Comparison of ENCODE assay signal across 8 cellular contexts in genomic region chrX:154444001-154444754, GRCh38. TPM values are rescaled to one million over a fixed set of nuclear protein-coding genes. Genes with fewer than 3 reads are reported as not detected.
DNase-seq lines count a peak whose midpoint lies in the region; ATAC-seq and TF ChIP-seq lines count a peak whose summit lies in the region.

FAM50A (plus strand) TSS chrX:154444141; CDS start chrX:154444236, 95 bp downstream.

- H3K4me3 ChIP-seq in CD4-positive, alpha-beta memory T cell (ENCODE audit: low read length in 2 of 2): peak within 1 kb of the TSS; percentile 3 to 45
- H3K4me3 ChIP-seq in RWPE2 (ENCODE audit: severe bottlenecking): peak within 1 kb of the TSS; percentile 84
- peak within 1 kb of the TSS in 2 of 3 donors; percentile 14 to 51 for H3K4me3 ChIP-seq in thyroid gland (replicated peaks in 1 of 3)

- peak within 1 kb of the TSS; percentile 81 to 95 (median 89) for H3K27ac Mint-ChIP-seq in CD4-positive, alpha-beta memory T cell
- peak within 1 kb of the TSS; percentile 83 for H3K27ac Mint-ChIP-seq in activated naive CD4-positive, alpha-beta T cell treated with anti-CD3 and anti-CD28 coated beads, Interleukin-2, amount 10 ng/mL, durations not matched to agents 7 days and 5 days

- CTCF ChIA-PET in CD4-positive, alpha-beta memory T cell (lab: Charles Lee; ENCODE audit: partially characterized antibody): no interaction called here
- CTCF ChIA-PET in activated naive CD4-positive, alpha-beta T cell treated with anti-CD3 and anti-CD28 coated beads, Interleukin-2, amount 10 ng/mL, durations not matched to agents 7 days and 5 days (lab: Charles Lee): no interaction called here

- DNase-seq in CD4-positive, alpha-beta memory T cell: peak; percentile 59 to 67 (median 62)
- DNase-seq in HPDE6-E6E7 (ENCODE audit: extremely low spot score): peak; percentile 81
- DNase-seq in RWPE2 (ENCODE audit: low spot score): no peak
- DNase-seq in activated naive CD4-positive, alpha-beta T cell treated with anti-CD3 and anti-CD28 coated beads, Interleukin-2, amount 10 ng/mL, durations not matched to agents 7 days and 5 days: peak; percentile 81
- DNase-seq in germinal center (ENCODE audit: low spot score): peak; percentile 80
- DNase-seq in nucleus accumbens (lab: John Stamatoyannopoulos, UW): peak in 48 of 56 donors; percentile 21 to 82 (median 53)
- peak; percentile 80 to 84 for DNase-seq in thyroid gland

- no peaks in the 10 kb centered on the region for H3K9me3 Mint-ChIP-seq in CD4-positive, alpha-beta memory T cell
- H3K9me3 Mint-ChIP-seq in activated naive CD4-positive, alpha-beta T cell treated with anti-CD3 and anti-CD28 coated beads, Interleukin-2, amount 10 ng/mL, durations not matched to agents 7 days and 5 days: no peaks in the 10 kb centered on the region

- peaks cover 3 to 20% of the 10 kb centered on the region in 2 donors for H3K36me3 Mint-ChIP-seq in CD4-positive, alpha-beta memory T cell
- peaks cover 16% of the 10 kb centered on the region for H3K36me3 Mint-ChIP-seq in activated naive CD4-positive, alpha-beta T cell treated with anti-CD3 and anti-CD28 coated beads, Interleukin-2, amount 10 ng/mL, durations not matched to agents 7 days and 5 days

- no peak for TF ChIP-seq CTCF in RWPE2 (IDR thresholded peaks at IDR 0.05; ENCODE audit: poor library complexity, severe bottlenecking)
- peak in 2 of 6 experiments; percentile 12 to 15 for TF ChIP-seq CTCF in thyroid gland (IDR thresholded peaks at IDR 0.05)

- ATAC-seq in GM19438 (IDR thresholded peaks at IDR 0.05; ENCODE audit: low read depth, unreplicated experiment) (peak; percentile 63), RWPE2 (ENCODE audit: low read depth) (peak; percentile 50)

- H3K4me1 Mint-ChIP-seq in CD4-positive, alpha-beta memory T cell: peaks cover 7 to 51% (median 23%) of the 10 kb centered on the region in 4 donors
- H3K4me1 Mint-ChIP-seq in activated naive CD4-positive, alpha-beta T cell treated with anti-CD3 and anti-CD28 coated beads, Interleukin-2, amount 10 ng/mL, durations not matched to agents 7 days and 5 days: peaks cover 39% of the 10 kb centered on the region

- POLR2A ChIA-PET in CD4-positive, alpha-beta memory T cell (lab: Charles Lee; ENCODE audit: partially characterized antibody): interaction anchor here (0.6 to 8.5 kb wide), 5 partner anchors 13 to 46 kb away, joined by 3 to 42 read pairs (median 4); partner anchors contain the start of genes PLXNA3 and SLC10A3

- no peaks in the 10 kb centered on the region for H3K27me3 ChIP-seq in CD4-positive, alpha-beta memory T cell (ENCODE audit: insufficient read depth, low read length)
- H3K27me3 ChIP-seq in RWPE2 (ENCODE audit: insufficient read depth, poor library complexity, severe bottlenecking): no peaks in the 10 kb centered on the region
- H3K27me3 ChIP-seq in thyroid gland: no peaks in the 10 kb centered on the region

- peak within 1 kb of the TSS; percentile 69 for H3K27ac ChIP-seq in CD4-positive, alpha-beta memory T cell (ENCODE audit: low read depth, low read length)
- H3K27ac ChIP-seq in RWPE2 (ENCODE audit: poor library complexity, severe bottlenecking): peak within 1 kb of the TSS; percentile 55
- H3K27ac ChIP-seq in thyroid gland: peak within 1 kb of the TSS; percentile 57 to 68 (median 68)

- no peaks in the 10 kb centered on the region for H3K9me3 ChIP-seq in CD4-positive, alpha-beta memory T cell (ENCODE audit: control insufficient read depth in 1 of 2, low read length in 2 of 2)
- H3K9me3 ChIP-seq in RWPE2 (ENCODE audit: severe bottlenecking): no peaks in the 10 kb centered on the region
- no peaks in the 10 kb centered on the region for H3K9me3 ChIP-seq in thyroid gland

- peak within 1 kb of the TSS; percentile 63 to 86 (median 77) for H3K4me3 Mint-ChIP-seq in CD4-positive, alpha-beta memory T cell
- peak within 1 kb of the TSS; percentile 68 for H3K4me3 Mint-ChIP-seq in activated naive CD4-positive, alpha-beta T cell treated with anti-CD3 and anti-CD28 coated beads, Interleukin-2, amount 10 ng/mL, durations not matched to agents 7 days and 5 days

- no CpG with 5 or more reads among the region's 92 CpGs for WGBS in thyroid gland, 2 donors

- peaks cover 49% of the 10 kb centered on the region for H3K4me1 ChIP-seq in CD4-positive, alpha-beta memory T cell (ENCODE audit: insufficient read depth, low read length)
- H3K4me1 ChIP-seq in RWPE2 (ENCODE audit: insufficient read depth, poor library complexity, severe bottlenecking) (no peaks in the 10 kb centered on the region), thyroid gland (peaks cover 11 to 14% of the 10 kb centered on the region in 2 donors)

- peak; percentile 32 to 85 for TF ChIP-seq POLR2A in thyroid gland (IDR thresholded peaks at IDR 0.05)

- no peaks in the 10 kb centered on the region for H3K27me3 Mint-ChIP-seq in CD4-positive, alpha-beta memory T cell
- H3K27me3 Mint-ChIP-seq in activated naive CD4-positive, alpha-beta T cell treated with anti-CD3 and anti-CD28 coated beads, Interleukin-2, amount 10 ng/mL, durations not matched to agents 7 days and 5 days: no peaks in the 10 kb centered on the region

- peaks cover 8% of the 10 kb centered on the region for H3K36me3 ChIP-seq in CD4-positive, alpha-beta memory T cell (ENCODE audit: insufficient read depth, low read length)
- H3K36me3 ChIP-seq in RWPE2 (ENCODE audit: low read depth) (peaks cover 22% of the 10 kb centered on the region), thyroid gland (peaks cover 7 to 9% of the 10 kb centered on the region in 2 donors)

- intact Hi-C loops in CD4-positive, alpha-beta memory T cell (cut with micrococcal nuclease): loop anchor here (2.0 to 5.0 kb wide), 3 partner anchors 15 to 48 kb away; partner anchors contain the start of genes ATP6AP1, LAGE3 and SLC10A3
- intact Hi-C loops in thyroid gland (cut with DNase I): no loop called here

RNA-seq across cellular contexts. Expression of gene FAM50A, which starts in this region (rescaled TPM):
- total RNA-seq in CD4-positive, alpha-beta memory T cell: 10 to 100 TPM; 65.2 to 70.3 TPM
- 10 to 100 TPM; 35.6 to 68.1 TPM for polyA plus RNA-seq in CD4-positive, alpha-beta memory T cell
- total RNA-seq in thyroid gland: 10 to 100 TPM; 39.9 to 76.3 (median 47.4) TPM

Comparison
In these comparisons a context has a peak if more than half of its experiments do, and no peak if none do; other contexts are left out.
1. H3K4me3 ChIP-seq: peak in every context shown above with its lines; median percentile 84 in RWPE2; 32 in thyroid gland; 24 in CD4-positive, alpha-beta memory T cell.